In the genomic region with DNA sequence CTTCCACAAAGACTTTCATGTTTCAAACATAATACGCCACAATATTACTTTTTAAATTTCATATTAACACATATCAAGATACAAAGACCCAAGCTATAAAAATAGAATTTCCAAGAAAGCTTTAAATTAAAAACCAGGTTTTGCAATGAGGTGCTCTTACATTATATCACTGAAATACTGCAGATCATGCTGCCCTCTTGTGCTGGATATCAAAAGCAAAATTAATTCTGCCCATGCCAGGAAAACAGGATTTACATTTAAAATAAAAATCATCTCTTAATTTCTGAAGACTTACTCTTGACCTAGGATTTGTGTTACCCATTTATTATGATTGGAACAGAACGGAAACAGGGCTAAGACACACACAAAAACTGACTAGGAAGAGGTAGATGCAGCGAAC, we compare ENCODE assay signal across 12 cellular contexts.
DNase-seq lines count a peak whose midpoint lies in the region; ATAC-seq, FAIRE-seq and TF ChIP-seq lines count a peak whose summit lies in the region.
"Had no signal": no experiment of that assay in that cellular context is flagged by ENCODE, and none has a peak within 500 bp of the region (broad histone marks: within the 10 kb centered on the region; RNA-seq: fewer than 3 reads in every experiment).

No MANE protein-coding gene starts in this region.

- no peaks in the 10 kb centered on the region for H3K9me3 Mint-ChIP-seq in activated CD4-positive, alpha-beta T cell treated with anti-CD3 and anti-CD28 coated beads for 36 hours (ENCODE audit: low read depth)
- H3K9me3 Mint-ChIP-seq in T-cell, result no peaks in the 10 kb centered on the region

- H3K4me3 ChIP-seq in adipocyte (ENCODE audit: low read length) (no peak overlapping the region), keratinocyte (ENCODE audit: control insufficient read depth in 2 of 3, extremely low read depth in 1 of 3, insufficient read depth in 2 of 3, low read depth in 1 of 3, low read length in 3 of 3) (no peak overlapping the region)
- H3K4me3 ChIP-seq: testis had no signal

- no peak overlapping the region for H3K27ac ChIP-seq in keratinocyte (ENCODE audit: control insufficient read depth, insufficient read depth, low read length)
- H3K27ac ChIP-seq: testis had no signal

- peaks cover 9% of the 10 kb centered on the region for H3K4me1 ChIP-seq in adipocyte (ENCODE audit: control insufficient read depth, insufficient read depth, low read length)
- H3K4me1 ChIP-seq in keratinocyte (ENCODE audit: control insufficient read depth, extremely low read depth, insufficient read depth, low read length), result peaks cover 19% of the 10 kb centered on the region
- H3K4me1 ChIP-seq: testis had no signal

- H3K27me3 Mint-ChIP-seq in activated CD4-positive, alpha-beta T cell treated with anti-CD3 and anti-CD28 coated beads for 36 hours, result no peaks in the 10 kb centered on the region
- H3K27me3 Mint-ChIP-seq in T-cell, result no peaks in the 10 kb centered on the region

- POLR2A ChIA-PET in activated CD4-positive, alpha-beta T cell treated with anti-CD3 and anti-CD28 coated beads for 36 hours (lab: Charles Lee), result no interaction called here
- POLR2A ChIA-PET in T-cell (lab: Charles Lee), result interaction anchor here in 1 of 2 donors (0.6 kb wide), 1 partner anchor 601 kb away, joined by 4 read pairs; no protein-coding TSS in a partner anchor

- peaks cover 25% of the 10 kb centered on the region for H3K36me3 Mint-ChIP-seq in activated CD4-positive, alpha-beta T cell treated with anti-CD3 and anti-CD28 coated beads for 36 hours (ENCODE audit: low read depth)
- H3K36me3 Mint-ChIP-seq in T-cell, result peaks cover 35% of the 10 kb centered on the region

- FAIRE-seq in D721Med (lab: Jason Lieb, UNC) (peak; percentile 61), keratinocyte (lab: Jason Lieb, UNC) (no peak)
- FAIRE-seq: endometrium had no signal

- H3K4me3 Mint-ChIP-seq in activated CD4-positive, alpha-beta T cell treated with anti-CD3 and anti-CD28 coated beads for 36 hours, result no peak overlapping the region
- no peak overlapping the region for H3K4me3 Mint-ChIP-seq in T-cell

- CTCF ChIA-PET in activated CD4-positive, alpha-beta T cell treated with anti-CD3 and anti-CD28 coated beads for 36 hours (lab: Charles Lee), result interaction anchor here (0.5 to 2.5 kb wide), 3 partner anchors 10 to 248 kb away, joined by 3 to 9 read pairs (median 3); no protein-coding TSS in a partner anchor
- CTCF ChIA-PET in T-cell (lab: Charles Lee), result interaction anchor here in 1 of 2 donors (0.5 to 1.0 kb wide), 2 partner anchors 33 to 94 kb away, joined by 3 to 4 read pairs; no protein-coding TSS in a partner anchor

- peaks cover 9% of the 10 kb centered on the region for H3K4me1 Mint-ChIP-seq in activated CD4-positive, alpha-beta T cell treated with anti-CD3 and anti-CD28 coated beads for 36 hours
- H3K4me1 Mint-ChIP-seq in T-cell, result peaks cover 2 to 3% (median 3%) of the 10 kb centered on the region in 3 donors

- DNase-seq in D721Med (ENCODE audit: insufficient read length, low spot score) (no peak), adipocyte (ENCODE audit: low read depth) (peak; percentile 69), keratinocyte (ENCODE audit: low read depth, low spot score) (no peak), middle frontal gyrus (ENCODE audit: extremely low spot score, low spot score) (no peak), T-cell (no peak)
- no peak for DNase-seq in activated CD4-positive, alpha-beta T cell treated with anti-CD3 and anti-CD28 coated beads for 36 hours
- DNase-seq: mesendoderm, NCI-H187 treated with DMSO at 0.1 percent for 48 hours, testis had no signal

- H3K27me3 ChIP-seq in adipocyte (replicated peaks; ENCODE audit: control insufficient read depth, insufficient read depth, low read length) (no peaks in the 10 kb centered on the region), keratinocyte (ENCODE audit: control insufficient read depth, extremely low read depth, insufficient read depth, low read length) (no peaks in the 10 kb centered on the region)
- H3K27me3 ChIP-seq: testis had no signal

- H3K36me3 ChIP-seq in adipocyte (ENCODE audit: control insufficient read depth, insufficient read depth, low read length, severe bottlenecking) (peaks cover 3% of the 10 kb centered on the region), keratinocyte (ENCODE audit: control insufficient read depth in 2 of 2, extremely low read depth in 1 of 2, insufficient read depth in 2 of 2, low read length in 2 of 2) (peaks cover 2 to 3% of the 10 kb centered on the region in 2 experiments)

- H3K9me1 ChIP-seq in keratinocyte (ENCODE audit: control insufficient read depth, extremely low read depth, insufficient read depth, low read length), result no peaks in the 10 kb centered on the region

- H4K20me1 ChIP-seq in keratinocyte (ENCODE audit: control insufficient read depth, extremely low read depth, insufficient read depth, low read length), result no peaks in the 10 kb centered on the region

- H3K9me3 ChIP-seq in adipocyte (ENCODE audit: control insufficient read depth, low read length), result no peaks in the 10 kb centered on the region
- no peaks in the 10 kb centered on the region for H3K9me3 ChIP-seq in keratinocyte (ENCODE audit: control insufficient read depth, low read depth, low read length)
- H3K9me3 ChIP-seq: testis had no signal

- dilution Hi-C loops in keratinocyte (cut with MboI; ENCODE audit: extremely low pct_ligation_motif_present, low sequenced_read_pairs), result no loop called here

- intact Hi-C loops in activated CD4-positive, alpha-beta T cell treated with anti-CD3 and anti-CD28 coated beads for 36 hours (cut with DNase I, micrococcal nuclease), result loop anchor here (10.0 kb wide), 3 partner anchors 441 to 721 kb away; a partner anchor contains a TSS

- H3K4me2 ChIP-seq in keratinocyte (ENCODE audit: control insufficient read depth, extremely low read depth, insufficient read depth, low read depth, low read length), result no peak overlapping the region

- H3K9ac ChIP-seq in adipocyte (ENCODE audit: low read length) (no peak overlapping the region), keratinocyte (ENCODE audit: control insufficient read depth, extremely low read depth, insufficient read depth, low read length) (no peak overlapping the region)

- TF ChIP-seq CTCF in D721Med (IDR thresholded peaks at IDR 0.05; ENCODE audit: insufficient read depth, missing control alignments) (peak; percentile 50), LNCAP (IDR thresholded peaks at IDR 0.05) (peak; percentile 60), keratinocyte (optimal IDR thresholded peaks at IDR 0.05 in 1 of 3, IDR thresholded peaks at IDR 0.05 in 1 of 3, conservative IDR thresholded peaks at IDR 0.05 in 1 of 3; ENCODE audit: extremely low read depth in 1 of 3, insufficient read depth in 2 of 3, low read length in 3 of 3) (peak in 2 of 3 experiments; percentile 28 to 32)

- no peak overlapping the region for H2AFZ ChIP-seq in keratinocyte (ENCODE audit: control insufficient read depth, low read length)

- ATAC-seq in activated CD4-positive, alpha-beta T cell treated with anti-CD3 and anti-CD28 coated beads for 36 hours, result no peak
- ATAC-seq in activated CD4-positive, CD25-positive, alpha-beta regulatory T cell treated with anti-CD3 and anti-CD28 coated beads, Interleukin-2, amount 50 U/mL, for 24 hours, result no peak
- no peak for ATAC-seq in T-cell (replicated peaks in 1 of 4)

- H3K79me2 ChIP-seq in keratinocyte (ENCODE audit: control insufficient read depth, insufficient read depth, low read length), result no peaks in the 10 kb centered on the region

- H3K27ac Mint-ChIP-seq in activated CD4-positive, alpha-beta T cell treated with anti-CD3 and anti-CD28 coated beads for 36 hours, result no peak overlapping the region
- H3K27ac Mint-ChIP-seq in T-cell, result no peak overlapping the region
